ENCODE assay signal across 2 cellular contexts in genomic region chr20:37347891-37348642, GRCh38.
TF ChIP-seq lines count a peak whose summit lies in the region.

No MANE protein-coding gene starts in this region.

TF ChIP-seq in GM23338, 12 proteins besides CTCF, POLR2A, EP300 and RAD21:
- TF ChIP-seq, protein P1, sequence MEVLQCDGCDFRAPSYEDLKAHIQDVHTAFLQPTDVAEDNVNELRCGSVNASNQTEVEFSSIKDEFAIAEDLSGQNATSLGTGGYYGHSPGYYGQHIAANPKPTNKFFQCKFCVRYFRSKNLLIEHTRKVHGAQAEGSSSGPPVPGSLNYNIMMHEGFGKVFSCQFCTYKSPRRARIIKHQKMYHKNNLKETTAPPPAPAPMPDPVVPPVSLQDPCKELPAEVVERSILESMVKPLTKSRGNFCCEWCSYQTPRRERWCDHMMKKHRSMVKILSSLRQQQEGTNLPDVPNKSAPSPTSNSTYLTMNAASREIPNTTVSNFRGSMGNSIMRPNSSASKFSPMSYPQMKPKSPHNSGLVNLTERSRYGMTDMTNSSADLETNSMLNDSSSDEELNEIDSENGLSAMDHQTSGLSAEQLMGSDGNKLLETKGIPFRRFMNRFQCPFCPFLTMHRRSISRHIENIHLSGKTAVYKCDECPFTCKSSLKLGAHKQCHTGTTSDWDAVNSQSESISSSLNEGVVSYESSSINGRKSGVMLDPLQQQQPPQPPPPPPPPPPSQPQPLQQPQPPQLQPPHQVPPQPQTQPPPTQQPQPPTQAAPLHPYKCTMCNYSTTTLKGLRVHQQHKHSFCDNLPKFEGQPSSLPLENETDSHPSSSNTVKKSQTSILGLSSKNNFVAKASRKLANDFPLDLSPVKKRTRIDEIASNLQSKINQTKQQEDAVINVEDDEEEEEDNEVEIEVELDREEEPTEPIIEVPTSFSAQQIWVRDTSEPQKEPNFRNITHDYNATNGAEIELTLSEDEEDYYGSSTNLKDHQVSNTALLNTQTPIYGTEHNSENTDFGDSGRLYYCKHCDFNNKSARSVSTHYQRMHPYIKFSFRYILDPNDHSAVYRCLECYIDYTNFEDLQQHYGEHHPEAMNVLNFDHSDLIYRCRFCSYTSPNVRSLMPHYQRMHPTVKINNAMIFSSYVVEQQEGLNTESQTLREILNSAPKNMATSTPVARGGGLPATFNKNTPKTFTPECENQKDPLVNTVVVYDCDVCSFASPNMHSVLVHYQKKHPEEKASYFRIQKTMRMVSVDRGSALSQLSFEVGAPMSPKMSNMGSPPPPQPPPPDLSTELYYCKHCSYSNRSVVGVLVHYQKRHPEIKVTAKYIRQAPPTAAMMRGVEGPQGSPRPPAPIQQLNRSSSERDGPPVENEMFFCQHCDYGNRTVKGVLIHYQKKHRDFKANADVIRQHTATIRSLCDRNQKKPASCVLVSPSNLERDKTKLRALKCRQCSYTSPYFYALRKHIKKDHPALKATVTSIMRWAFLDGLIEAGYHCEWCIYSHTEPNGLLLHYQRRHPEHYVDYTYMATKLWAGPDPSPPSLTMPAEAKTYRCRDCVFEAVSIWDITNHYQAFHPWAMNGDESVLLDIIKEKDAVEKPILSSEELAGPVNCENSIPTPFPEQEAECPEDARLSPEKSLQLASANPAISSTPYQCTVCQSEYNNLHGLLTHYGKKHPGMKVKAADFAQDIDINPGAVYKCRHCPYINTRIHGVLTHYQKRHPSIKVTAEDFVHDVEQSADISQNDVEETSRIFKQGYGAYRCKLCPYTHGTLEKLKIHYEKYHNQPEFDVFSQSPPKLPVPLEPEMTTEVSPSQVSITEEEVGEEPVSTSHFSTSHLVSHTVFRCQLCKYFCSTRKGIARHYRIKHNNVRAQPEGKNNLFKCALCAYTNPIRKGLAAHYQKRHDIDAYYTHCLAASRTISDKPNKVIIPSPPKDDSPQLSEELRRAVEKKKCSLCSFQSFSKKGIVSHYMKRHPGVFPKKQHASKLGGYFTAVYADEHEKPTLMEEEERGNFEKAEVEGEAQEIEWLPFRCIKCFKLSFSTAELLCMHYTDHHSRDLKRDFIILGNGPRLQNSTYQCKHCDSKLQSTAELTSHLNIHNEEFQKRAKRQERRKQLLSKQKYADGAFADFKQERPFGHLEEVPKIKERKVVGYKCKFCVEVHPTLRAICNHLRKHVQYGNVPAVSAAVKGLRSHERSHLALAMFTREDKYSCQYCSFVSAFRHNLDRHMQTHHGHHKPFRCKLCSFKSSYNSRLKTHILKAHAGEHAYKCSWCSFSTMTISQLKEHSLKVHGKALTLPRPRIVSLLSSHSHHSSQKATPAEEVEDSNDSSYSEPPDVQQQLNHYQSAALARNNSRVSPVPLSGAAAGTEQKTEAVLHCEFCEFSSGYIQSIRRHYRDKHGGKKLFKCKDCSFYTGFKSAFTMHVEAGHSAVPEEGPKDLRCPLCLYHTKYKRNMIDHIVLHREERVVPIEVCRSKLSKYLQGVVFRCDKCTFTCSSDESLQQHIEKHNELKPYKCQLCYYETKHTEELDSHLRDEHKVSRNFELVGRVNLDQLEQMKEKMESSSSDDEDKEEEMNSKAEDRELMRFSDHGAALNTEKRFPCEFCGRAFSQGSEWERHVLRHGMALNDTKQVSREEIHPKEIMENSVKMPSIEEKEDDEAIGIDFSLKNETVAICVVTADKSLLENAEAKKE (CRISPR knock-in tag; IDR thresholded peaks at IDR 0.05), result no peak
- TF ChIP-seq POLR2AphosphoS5 (IDR thresholded peaks at IDR 0.05; ENCODE audit: low read depth), result no peak
- no peak for TF ChIP-seq NANOG (IDR thresholded peaks at IDR 0.05; ENCODE audit: borderline replicate concordance)
- no peak for TF ChIP-seq ZNF331 (CRISPR knock-in tag; IDR thresholded peaks at IDR 0.05; ENCODE audit: low read depth)
- no peak for TF ChIP-seq JUNB (IDR thresholded peaks at IDR 0.05; ENCODE audit: unreplicated experiment)
- TF ChIP-seq, protein P2, sequence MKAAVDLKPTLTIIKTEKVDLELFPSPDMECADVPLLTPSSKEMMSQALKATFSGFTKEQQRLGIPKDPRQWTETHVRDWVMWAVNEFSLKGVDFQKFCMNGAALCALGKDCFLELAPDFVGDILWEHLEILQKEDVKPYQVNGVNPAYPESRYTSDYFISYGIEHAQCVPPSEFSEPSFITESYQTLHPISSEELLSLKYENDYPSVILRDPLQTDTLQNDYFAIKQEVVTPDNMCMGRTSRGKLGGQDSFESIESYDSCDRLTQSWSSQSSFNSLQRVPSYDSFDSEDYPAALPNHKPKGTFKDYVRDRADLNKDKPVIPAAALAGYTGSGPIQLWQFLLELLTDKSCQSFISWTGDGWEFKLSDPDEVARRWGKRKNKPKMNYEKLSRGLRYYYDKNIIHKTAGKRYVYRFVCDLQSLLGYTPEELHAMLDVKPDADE (IDR thresholded peaks at IDR 0.05), result no peak
- no peak for TF ChIP-seq EZH2phosphoT487 (IDR thresholded peaks at IDR 0.05; ENCODE audit: unreplicated experiment)
- TF ChIP-seq EZH2 (IDR thresholded peaks at IDR 0.05; ENCODE audit: low read depth, unreplicated experiment), result no peak
- no peak for TF ChIP-seq CREB1 (CRISPR knock-in tag; IDR thresholded peaks at IDR 0.05; ENCODE audit: low read depth)
- no peak for TF ChIP-seq STAT1 (IDR thresholded peaks at IDR 0.05; ENCODE audit: unreplicated experiment)

TF ChIP-seq in neural cell, 6 proteins besides CTCF, POLR2A, EP300 and RAD21 (continued from another document):
- TF ChIP-seq REST (IDR thresholded peaks at IDR 0.05; ENCODE audit: borderline replicate concordance) (no peak), MXI1 (conservative IDR thresholded peaks at IDR 0.05; ENCODE audit: poor library complexity, severe bottlenecking) (no peak), POLR2AphosphoS5 (IDR thresholded peaks at IDR 0.05) (no peak), SMC3 (conservative IDR thresholded peaks at IDR 0.05; ENCODE audit: poor library complexity) (no peak)
TF ChIP-seq in neural cell: peak in this region for 0.
